ENCODE assay signal across 1 cellular context in the genomic region with DNA sequence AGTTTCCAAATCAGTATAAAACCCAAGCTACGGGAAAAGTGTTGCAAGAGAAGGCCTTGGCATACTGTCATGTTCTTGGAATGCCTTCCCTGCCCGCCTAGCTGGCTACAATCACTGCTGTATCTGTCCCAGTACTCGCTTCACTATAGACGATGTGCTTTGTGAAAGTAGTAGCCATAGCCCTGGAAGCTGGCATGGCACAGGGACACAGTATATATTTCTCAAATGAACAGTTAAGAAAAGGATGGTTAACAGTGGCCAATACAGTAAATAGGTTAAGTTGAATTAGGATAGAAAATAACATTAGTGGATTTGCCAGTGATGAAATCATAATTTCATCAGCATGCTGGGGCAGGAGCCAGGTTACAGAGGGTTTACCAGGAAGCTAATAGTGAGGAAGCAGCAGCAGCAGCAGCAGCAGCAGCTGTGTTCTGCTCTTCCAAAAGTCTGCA.
TF ChIP-seq lines count a peak whose summit lies in the region.

No MANE protein-coding gene starts in this region.

TF ChIP-seq in SK-N-SH, 30 proteins besides CTCF, POLR2A, EP300 and RAD21 (continued from another document):
- TF ChIP-seq, protein P1, sequence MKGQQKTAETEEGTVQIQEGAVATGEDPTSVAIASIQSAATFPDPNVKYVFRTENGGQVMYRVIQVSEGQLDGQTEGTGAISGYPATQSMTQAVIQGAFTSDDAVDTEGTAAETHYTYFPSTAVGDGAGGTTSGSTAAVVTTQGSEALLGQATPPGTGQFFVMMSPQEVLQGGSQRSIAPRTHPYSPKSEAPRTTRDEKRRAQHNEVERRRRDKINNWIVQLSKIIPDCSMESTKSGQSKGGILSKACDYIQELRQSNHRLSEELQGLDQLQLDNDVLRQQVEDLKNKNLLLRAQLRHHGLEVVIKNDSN (IDR thresholded peaks at IDR 0.05; ENCODE audit: borderline replicate concordance, low read depth), result no peak
- TF ChIP-seq TAF1 (IDR thresholded peaks at IDR 0.05; ENCODE audit: borderline replicate concordance, low read depth, low read length) (no peak), GABPA (IDR thresholded peaks at IDR 0.05; ENCODE audit: low read depth) (no peak), CHD2 (IDR thresholded peaks at IDR 0.05; ENCODE audit: low read length, partially characterized antibody) (no peak), EZH2phosphoT487 (IDR thresholded peaks at IDR 0.05; ENCODE audit: borderline replicate concordance, low read depth) (no peak), RFX5 (IDR thresholded peaks at IDR 0.05; ENCODE audit: low read length) (no peak), RXRA (IDR thresholded peaks at IDR 0.05; ENCODE audit: borderline replicate concordance, low read depth) (no peak), FOXM1 (IDR thresholded peaks at IDR 0.05; ENCODE audit: low read depth) (no peak), FOXJ3 (CRISPR knock-in tag; IDR thresholded peaks at IDR 0.05) (no peak)
- TF ChIP-seq, protein P2, sequence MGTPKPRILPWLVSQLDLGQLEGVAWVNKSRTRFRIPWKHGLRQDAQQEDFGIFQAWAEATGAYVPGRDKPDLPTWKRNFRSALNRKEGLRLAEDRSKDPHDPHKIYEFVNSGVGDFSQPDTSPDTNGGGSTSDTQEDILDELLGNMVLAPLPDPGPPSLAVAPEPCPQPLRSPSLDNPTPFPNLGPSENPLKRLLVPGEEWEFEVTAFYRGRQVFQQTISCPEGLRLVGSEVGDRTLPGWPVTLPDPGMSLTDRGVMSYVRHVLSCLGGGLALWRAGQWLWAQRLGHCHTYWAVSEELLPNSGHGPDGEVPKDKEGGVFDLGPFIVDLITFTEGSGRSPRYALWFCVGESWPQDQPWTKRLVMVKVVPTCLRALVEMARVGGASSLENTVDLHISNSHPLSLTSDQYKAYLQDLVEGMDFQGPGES (IDR thresholded peaks at IDR 0.05; ENCODE audit: low read depth, low read length), result no peak
- TF ChIP-seq, protein P3, sequence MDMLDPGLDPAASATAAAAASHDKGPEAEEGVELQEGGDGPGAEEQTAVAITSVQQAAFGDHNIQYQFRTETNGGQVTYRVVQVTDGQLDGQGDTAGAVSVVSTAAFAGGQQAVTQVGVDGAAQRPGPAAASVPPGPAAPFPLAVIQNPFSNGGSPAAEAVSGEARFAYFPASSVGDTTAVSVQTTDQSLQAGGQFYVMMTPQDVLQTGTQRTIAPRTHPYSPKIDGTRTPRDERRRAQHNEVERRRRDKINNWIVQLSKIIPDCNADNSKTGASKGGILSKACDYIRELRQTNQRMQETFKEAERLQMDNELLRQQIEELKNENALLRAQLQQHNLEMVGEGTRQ (IDR thresholded peaks at IDR 0.05; ENCODE audit: borderline replicate concordance, low read depth, low read length), result no peak
- TF ChIP-seq, protein P4, sequence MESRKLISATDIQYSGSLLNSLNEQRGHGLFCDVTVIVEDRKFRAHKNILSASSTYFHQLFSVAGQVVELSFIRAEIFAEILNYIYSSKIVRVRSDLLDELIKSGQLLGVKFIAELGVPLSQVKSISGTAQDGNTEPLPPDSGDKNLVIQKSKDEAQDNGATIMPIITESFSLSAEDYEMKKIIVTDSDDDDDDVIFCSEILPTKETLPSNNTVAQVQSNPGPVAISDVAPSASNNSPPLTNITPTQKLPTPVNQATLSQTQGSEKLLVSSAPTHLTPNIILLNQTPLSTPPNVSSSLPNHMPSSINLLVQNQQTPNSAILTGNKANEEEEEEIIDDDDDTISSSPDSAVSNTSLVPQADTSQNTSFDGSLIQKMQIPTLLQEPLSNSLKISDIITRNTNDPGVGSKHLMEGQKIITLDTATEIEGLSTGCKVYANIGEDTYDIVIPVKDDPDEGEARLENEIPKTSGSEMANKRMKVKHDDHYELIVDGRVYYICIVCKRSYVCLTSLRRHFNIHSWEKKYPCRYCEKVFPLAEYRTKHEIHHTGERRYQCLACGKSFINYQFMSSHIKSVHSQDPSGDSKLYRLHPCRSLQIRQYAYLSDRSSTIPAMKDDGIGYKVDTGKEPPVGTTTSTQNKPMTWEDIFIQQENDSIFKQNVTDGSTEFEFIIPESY (IDR thresholded peaks at IDR 0.05; ENCODE audit: borderline replicate concordance, low read depth), result no peak
TF ChIP-seq in SK-N-SH: peak in this region for 5.
